In genomic region chr13:98439136-98439828, GRCh38 we compare ENCODE assay signal across 20 cellular contexts.
"Had no signal": no experiment of that assay in that cellular context is flagged by ENCODE, and none has a peak within 500 bp of the region (broad histone marks: within the 10 kb centered on the region; RNA-seq: fewer than 3 reads in every experiment).

No MANE protein-coding gene starts in this region.

- H3K27ac Mint-ChIP-seq: dendritic cell treated with granulocyte-macrophage colony-stimulating factor and Interleukin-4, amounts not matched to agents 40 ng/mL and 50 ng/mL, for 4 days; effector memory CD8-positive, alpha-beta T cell; naive B cell; progenitor cell of endocrine pancreas had no signal

- H3K4me1 ChIP-seq: pancreas, tibial artery, upper lobe of right lung, vagina had no signal

- H3K27me3 ChIP-seq: foreskin keratinocyte, hepatocyte, pancreas, suprapubic skin, tibial artery, upper lobe of right lung, vagina had no signal

- H2AFZ ChIP-seq: hepatocyte had no signal

- DNase-seq: effector memory CD8-positive, alpha-beta T cell; foreskin keratinocyte; left colon; left ventricle myocardium superior; mesendoderm; naive B cell; nucleus accumbens; pancreas; stimulated activated CD4-positive, alpha-beta T cell treated with anti-CD3 and anti-CD28 coated beads, Interleukin-2, amount 100 ng/mL, for 48 hours; stimulated activated naive CD8-positive, alpha-beta T cell treated with anti-CD3 and anti-CD28 coated beads, Interleukin-15, Interleukin-2, amounts not matched to agents 100 U/mL and 50 U/mL, for 24 hours; tibial artery; upper lobe of right lung had no signal

- H3K4me3 Mint-ChIP-seq: dendritic cell treated with granulocyte-macrophage colony-stimulating factor and Interleukin-4, amounts not matched to agents 40 ng/mL and 50 ng/mL, for 4 days; effector memory CD8-positive, alpha-beta T cell; naive B cell had no signal

- FAIRE-seq: colon, pancreas had no signal

- H3K36me3 Mint-ChIP-seq: naive B cell had no signal

- H3K27ac ChIP-seq: foreskin keratinocyte, hepatocyte, pancreas, suprapubic skin, tibial artery, upper lobe of right lung, vagina had no signal

- ATAC-seq: effector memory CD8-positive, alpha-beta T cell; foreskin keratinocyte; left colon; left ventricle myocardium superior; pancreas; right cardiac atrium; stimulated activated naive CD8-positive, alpha-beta T cell treated with anti-CD3 and anti-CD28 coated beads, Interleukin-15, Interleukin-2, amounts not matched to agents 100 U/mL and 50 U/mL, for 24 hours; upper lobe of right lung had no signal

- H3K27me3 Mint-ChIP-seq: dendritic cell treated with granulocyte-macrophage colony-stimulating factor and Interleukin-4, amounts not matched to agents 40 ng/mL and 50 ng/mL, for 4 days; progenitor cell of endocrine pancreas had no signal

- H3K79me2 ChIP-seq: hepatocyte had no signal

- H3K4me3 ChIP-seq: hepatocyte, pancreas, smooth muscle cell, suprapubic skin, tibial artery, upper lobe of right lung, vagina had no signal

- H3K9me3 ChIP-seq: pancreas, suprapubic skin, tibial artery, upper lobe of right lung, vagina had no signal

- H3K9me3 Mint-ChIP-seq: dendritic cell treated with granulocyte-macrophage colony-stimulating factor and Interleukin-4, amounts not matched to agents 40 ng/mL and 50 ng/mL, for 4 days; effector memory CD8-positive, alpha-beta T cell; naive B cell had no signal

- H3K4me2 ChIP-seq: hepatocyte, smooth muscle cell had no signal
